In genomic region chr21:31098576-31099005, GRCh38 we compare ENCODE assay signal across 8 cellular contexts.
DNase-seq lines count a peak whose midpoint lies in the region; ATAC-seq and TF ChIP-seq lines count a peak whose summit lies in the region.

No MANE protein-coding gene starts in this region.

- H3K27ac Mint-ChIP-seq in activated T-helper 1 cell treated with anti-CD3 and anti-CD28 coated beads, Interleukin-12 subunit alpha, Interleukin-12 subunit beta, Interleukin-2, Interleukin-4 antibody, amounts not matched to agents 30 ng/mL and 10 ng/mL and 1 ng/mL, durations not matched to agents 14 hours and 24 hours and 36 hours: no peak overlapping the region

- H3K27me3 Mint-ChIP-seq in activated T-helper 1 cell treated with anti-CD3 and anti-CD28 coated beads, Interleukin-12 subunit alpha, Interleukin-12 subunit beta, Interleukin-2, Interleukin-4 antibody, amounts not matched to agents 30 ng/mL and 10 ng/mL and 1 ng/mL, durations not matched to agents 14 hours and 24 hours and 36 hours (ENCODE audit: insufficient read depth): peaks cover 17% of the 10 kb centered on the region

- no peak overlapping the region for H2AFZ ChIP-seq in parathyroid adenoma

- no peaks in the 10 kb centered on the region for H3K79me2 ChIP-seq in parathyroid adenoma

- peaks cover 6% of the 10 kb centered on the region for H3K9me3 Mint-ChIP-seq in activated T-helper 1 cell treated with anti-CD3 and anti-CD28 coated beads, Interleukin-12 subunit alpha, Interleukin-12 subunit beta, Interleukin-2, Interleukin-4 antibody, amounts not matched to agents 30 ng/mL and 10 ng/mL and 1 ng/mL, durations not matched to agents 14 hours and 24 hours and 36 hours

- no peak overlapping the region for H3K9ac ChIP-seq in parathyroid adenoma

- WGBS in transverse colon (ENCODE audit: low coverage in 1 of 2), 2 donors: 16 to 29% methylated on average over 9 to 23 of the region's 23 CpGs

- H3K27ac ChIP-seq in parathyroid adenoma (no peak overlapping the region), transverse colon (no peak overlapping the region)

- no peak for TF ChIP-seq EP300 in transverse colon (IDR thresholded peaks at IDR 0.05; ENCODE audit: low read depth)

- H3K4me3 Mint-ChIP-seq in activated T-helper 1 cell treated with anti-CD3 and anti-CD28 coated beads, Interleukin-12 subunit alpha, Interleukin-12 subunit beta, Interleukin-2, Interleukin-4 antibody, amounts not matched to agents 30 ng/mL and 10 ng/mL and 1 ng/mL, durations not matched to agents 14 hours and 24 hours and 36 hours: no peak overlapping the region

- no peak overlapping the region for H3K4me3 ChIP-seq in foreskin fibroblast (ENCODE audit: low read depth in 1 of 2, low read length in 2 of 2)
- H3K4me3 ChIP-seq in parathyroid adenoma (ENCODE audit: low read depth, low read length): no peak overlapping the region
- no peak overlapping the region for H3K4me3 ChIP-seq in transverse colon

- H3K36me3 ChIP-seq in parathyroid adenoma (ENCODE audit: control insufficient read depth, insufficient read depth, low read length) (no peaks in the 10 kb centered on the region), transverse colon (no peaks in the 10 kb centered on the region)

- DNase-seq in AG08395 (ENCODE audit: low spot score) (peak; percentile 74), LHCN-M2 (ENCODE audit: low read depth) (peak; percentile 38), RPMI8226 (peak; percentile 66), foreskin fibroblast (peak; percentile 29 to 79), transverse colon (peak; percentile 63)
- peak; percentile 57 for DNase-seq in activated T-helper 1 cell treated with anti-CD3 and anti-CD28 coated beads, Interleukin-12 subunit alpha, Interleukin-12 subunit beta, Interleukin-2, Interleukin-4 antibody, amounts not matched to agents 30 ng/mL and 10 ng/mL and 1 ng/mL, durations not matched to agents 14 hours and 24 hours and 36 hours (ENCODE audit: low spot score)

- intact Hi-C loops in activated T-helper 1 cell treated with anti-CD3 and anti-CD28 coated beads, Interleukin-12 subunit alpha, Interleukin-12 subunit beta, Interleukin-2, Interleukin-4 antibody, amounts not matched to agents 30 ng/mL and 10 ng/mL and 1 ng/mL, durations not matched to agents 14 hours and 24 hours and 36 hours (cut with micrococcal nuclease): loop anchor here (1.0 kb wide), 7 partner anchors 32 to 506 kb away; no protein-coding TSS in a partner anchor
- intact Hi-C loops in transverse colon (cut with DNase I; ENCODE audit: low total_unique reads): no loop called here

- peak overlapping the region; percentile 31 for H3K4me2 ChIP-seq in parathyroid adenoma (ENCODE audit: low read length)

- H3K27me3 ChIP-seq in parathyroid adenoma (ENCODE audit: control insufficient read depth, insufficient read depth, low read length): no peaks in the 10 kb centered on the region
- no peaks in the 10 kb centered on the region for H3K27me3 ChIP-seq in transverse colon

- H3K4me1 ChIP-seq in parathyroid adenoma: no peaks in the 10 kb centered on the region
- peaks cover 0 to 8% (median 0%) of the 10 kb centered on the region in 4 donors for H3K4me1 ChIP-seq in transverse colon

- peaks cover 25% of the 10 kb centered on the region for H3K4me1 Mint-ChIP-seq in activated T-helper 1 cell treated with anti-CD3 and anti-CD28 coated beads, Interleukin-12 subunit alpha, Interleukin-12 subunit beta, Interleukin-2, Interleukin-4 antibody, amounts not matched to agents 30 ng/mL and 10 ng/mL and 1 ng/mL, durations not matched to agents 14 hours and 24 hours and 36 hours (ENCODE audit: low read depth)

- in situ Hi-C loops in transverse colon (cut with MboI; ENCODE audit: low pct_ligation_motif_present in 1 of 4, low pct_unique_long_range_greater_than_20kb in 1 of 4, low sequenced_read_pairs in 3 of 4): loop anchor here (10.0 to 25.0 kb wide), 4 partner anchors 486 to 1061 kb away; partner anchors contain the start of genes KRTAP23-1 (in 1 of the 4) and KRTAP27-1 (in 1 of the 4)

- ATAC-seq in GM18873 (IDR thresholded peaks at IDR 0.05; ENCODE audit: low FRiP score, unreplicated experiment): peak; percentile 56

- H3K36me3 Mint-ChIP-seq in activated T-helper 1 cell treated with anti-CD3 and anti-CD28 coated beads, Interleukin-12 subunit alpha, Interleukin-12 subunit beta, Interleukin-2, Interleukin-4 antibody, amounts not matched to agents 30 ng/mL and 10 ng/mL and 1 ng/mL, durations not matched to agents 14 hours and 24 hours and 36 hours (ENCODE audit: low read depth): peaks cover 3% of the 10 kb centered on the region

- H3K9me3 ChIP-seq in parathyroid adenoma (ENCODE audit: control insufficient read depth, low read length): no peaks in the 10 kb centered on the region
- H3K9me3 ChIP-seq in transverse colon: no peaks in the 10 kb centered on the region

- no peak for TF ChIP-seq POLR2A in transverse colon (IDR thresholded peaks at IDR 0.05)

- TF ChIP-seq CTCF in foreskin fibroblast (IDR thresholded peaks at IDR 0.05; ENCODE audit: low read depth, low read length) (peak; percentile 83), parathyroid adenoma (IDR thresholded peaks at IDR 0.05) (peak; percentile 56), transverse colon (IDR thresholded peaks at IDR 0.05) (peak; percentile 59 to 84 (median 73))
